8 cellular contexts compared by ENCODE assay signal in the genomic region with DNA sequence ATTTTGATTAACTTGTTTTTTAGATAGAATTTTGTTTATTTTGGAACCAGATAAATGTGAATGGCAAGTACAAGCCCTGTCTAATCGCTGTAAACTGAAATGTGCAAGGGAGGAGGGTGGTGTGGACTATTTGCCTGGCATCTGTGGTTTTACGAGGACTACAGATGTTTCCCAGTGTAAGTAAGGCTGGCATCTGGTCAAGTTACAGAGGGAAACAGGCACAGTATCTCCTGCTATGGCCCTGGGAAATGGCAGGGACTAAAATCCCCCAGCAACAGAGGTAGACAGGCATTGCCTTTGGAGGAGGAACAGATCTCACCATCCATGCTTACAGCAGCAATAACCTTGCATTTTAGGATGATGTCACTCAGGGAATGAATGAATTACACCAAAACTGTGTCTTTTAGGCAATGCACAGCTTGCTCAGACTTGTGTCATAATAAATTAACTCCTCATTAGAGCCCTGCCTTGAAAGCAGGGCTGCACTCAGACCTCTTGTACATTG.
DNase-seq lines count a peak whose midpoint lies in the region; ATAC-seq and TF ChIP-seq lines count a peak whose summit lies in the region.

No MANE protein-coding gene starts in this region.

- H3K4me3 ChIP-seq in HEK293 (ENCODE audit: low read depth, low read length) (no peak overlapping the region), skeletal muscle satellite cell (ENCODE audit: low read length) (no peak overlapping the region)

- TF ChIP-seq CTCF in HEK293 (tag by site-specific recombination; IDR thresholded peaks at IDR 0.05) (no peak), foreskin keratinocyte (conservative IDR thresholded peaks at IDR 0.05) (no peak)

- DNase-seq in foreskin keratinocyte (peak; percentile 41 to 66), OCI-M2 (lab: John Stamatoyannopoulos, UW; ENCODE audit: unreplicated experiment) (no peak), HEK293T (ENCODE audit: extremely low spot score) (no peak)
- DNase-seq in activated naive CD4-positive, alpha-beta T cell (lab: John Stamatoyannopoulos, UW), result no peak
- no peak for DNase-seq in activated effector memory CD4-positive, alpha-beta T cell treated with anti-CD3 and anti-CD28 coated beads, Interleukin-2, amount 50 U/mL, for 16 hours

- H3K27ac ChIP-seq in HEK293 (ENCODE audit: extremely low read depth, low read depth, low read length) (no peak overlapping the region; the same call in 1 of the 2 replicates), foreskin keratinocyte (peak overlapping the region; percentile 32)

- ATAC-seq in foreskin keratinocyte, result no peak

- peaks cover 0 to 7% of the 10 kb centered on the region in 2 experiments; a peak in 1 of 3 replicates for H3K36me3 ChIP-seq in HEK293 (ENCODE audit: control insufficient read depth in 2 of 2, insufficient read depth in 1 of 2, low read length in 2 of 2)
- no peaks in the 10 kb centered on the region for H3K36me3 ChIP-seq in skeletal muscle satellite cell (ENCODE audit: insufficient read depth, low read length)

- POLR2A ChIA-PET in HEK293 (lab: Yijun Ruan, JAX), result no interaction called here
- POLR2A ChIA-PET in HEK293T (lab: Yijun Ruan, JAX), result no interaction called here

- no peaks in the 10 kb centered on the region for H3K9me3 ChIP-seq in HEK293 (ENCODE audit: control insufficient read depth, insufficient read depth, low read depth, low read length)
- no peaks in the 10 kb centered on the region for H3K9me3 ChIP-seq in skeletal muscle satellite cell (replicated peaks; ENCODE audit: low read length)

- peak overlapping the region; percentile 7 for H3K4me2 ChIP-seq in skeletal muscle satellite cell (ENCODE audit: low read length)

- no peaks in the 10 kb centered on the region for H3K27me3 ChIP-seq in foreskin keratinocyte
- H3K27me3 ChIP-seq in skeletal muscle satellite cell (ENCODE audit: control insufficient read depth, insufficient read depth, low read length), result no peaks in the 10 kb centered on the region

- CTCF ChIA-PET in HEK293 (lab: Yijun Ruan, JAX) (interaction anchor here (0.6 to 1.6 kb wide), 2 partner anchors 59 to 102 kb away, joined by 3 to 7 read pairs; no protein-coding TSS in a partner anchor), HEK293T (lab: Yijun Ruan, JAX) (no interaction called here)

- H3K4me1 ChIP-seq in HEK293 (ENCODE audit: control insufficient read depth, insufficient read depth, low read length) (peaks cover 24% of the 10 kb centered on the region), foreskin keratinocyte (peaks cover 11% of the 10 kb centered on the region), skeletal muscle satellite cell (ENCODE audit: control insufficient read depth, insufficient read depth, low read length) (peaks cover 45% of the 10 kb centered on the region)

- peak overlapping the region; percentile 4 for H3K9ac ChIP-seq in skeletal muscle satellite cell (ENCODE audit: low read depth, low read length)

TF ChIP-seq in HEK293, 187 proteins besides CTCF, POLR2A, EP300 and RAD21 (continues in another document):
- TF ChIP-seq ZNF629 (tag by site-specific recombination; IDR thresholded peaks at IDR 0.05) (peak; percentile 55; the same call in 1 of the 2 replicates), ZNF366 (tag by site-specific recombination; conservative IDR thresholded peaks at IDR 0.05) (peak; percentile 43; the same call in 1 of the 2 replicates), ZBTB1 (tag by site-specific recombination; IDR thresholded peaks at IDR 0.05) (no peak), ZNF335 (tag by site-specific recombination; conservative IDR thresholded peaks at IDR 0.05) (peak; percentile 58; the same call in 1 of the 2 replicates)
- TF ChIP-seq, protein P1, sequence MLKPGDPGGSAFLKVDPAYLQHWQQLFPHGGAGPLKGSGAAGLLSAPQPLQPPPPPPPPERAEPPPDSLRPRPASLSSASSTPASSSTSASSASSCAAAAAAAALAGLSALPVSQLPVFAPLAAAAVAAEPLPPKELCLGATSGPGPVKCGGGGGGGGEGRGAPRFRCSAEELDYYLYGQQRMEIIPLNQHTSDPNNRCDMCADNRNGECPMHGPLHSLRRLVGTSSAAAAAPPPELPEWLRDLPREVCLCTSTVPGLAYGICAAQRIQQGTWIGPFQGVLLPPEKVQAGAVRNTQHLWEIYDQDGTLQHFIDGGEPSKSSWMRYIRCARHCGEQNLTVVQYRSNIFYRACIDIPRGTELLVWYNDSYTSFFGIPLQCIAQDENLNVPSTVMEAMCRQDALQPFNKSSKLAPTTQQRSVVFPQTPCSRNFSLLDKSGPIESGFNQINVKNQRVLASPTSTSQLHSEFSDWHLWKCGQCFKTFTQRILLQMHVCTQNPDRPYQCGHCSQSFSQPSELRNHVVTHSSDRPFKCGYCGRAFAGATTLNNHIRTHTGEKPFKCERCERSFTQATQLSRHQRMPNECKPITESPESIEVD (tag by site-specific recombination; IDR thresholded peaks at IDR 0.05), result peak; percentile 29

TF ChIP-seq in PFSK-1, 5 proteins besides CTCF, POLR2A, EP300 and RAD21:
- TF ChIP-seq, protein P2, sequence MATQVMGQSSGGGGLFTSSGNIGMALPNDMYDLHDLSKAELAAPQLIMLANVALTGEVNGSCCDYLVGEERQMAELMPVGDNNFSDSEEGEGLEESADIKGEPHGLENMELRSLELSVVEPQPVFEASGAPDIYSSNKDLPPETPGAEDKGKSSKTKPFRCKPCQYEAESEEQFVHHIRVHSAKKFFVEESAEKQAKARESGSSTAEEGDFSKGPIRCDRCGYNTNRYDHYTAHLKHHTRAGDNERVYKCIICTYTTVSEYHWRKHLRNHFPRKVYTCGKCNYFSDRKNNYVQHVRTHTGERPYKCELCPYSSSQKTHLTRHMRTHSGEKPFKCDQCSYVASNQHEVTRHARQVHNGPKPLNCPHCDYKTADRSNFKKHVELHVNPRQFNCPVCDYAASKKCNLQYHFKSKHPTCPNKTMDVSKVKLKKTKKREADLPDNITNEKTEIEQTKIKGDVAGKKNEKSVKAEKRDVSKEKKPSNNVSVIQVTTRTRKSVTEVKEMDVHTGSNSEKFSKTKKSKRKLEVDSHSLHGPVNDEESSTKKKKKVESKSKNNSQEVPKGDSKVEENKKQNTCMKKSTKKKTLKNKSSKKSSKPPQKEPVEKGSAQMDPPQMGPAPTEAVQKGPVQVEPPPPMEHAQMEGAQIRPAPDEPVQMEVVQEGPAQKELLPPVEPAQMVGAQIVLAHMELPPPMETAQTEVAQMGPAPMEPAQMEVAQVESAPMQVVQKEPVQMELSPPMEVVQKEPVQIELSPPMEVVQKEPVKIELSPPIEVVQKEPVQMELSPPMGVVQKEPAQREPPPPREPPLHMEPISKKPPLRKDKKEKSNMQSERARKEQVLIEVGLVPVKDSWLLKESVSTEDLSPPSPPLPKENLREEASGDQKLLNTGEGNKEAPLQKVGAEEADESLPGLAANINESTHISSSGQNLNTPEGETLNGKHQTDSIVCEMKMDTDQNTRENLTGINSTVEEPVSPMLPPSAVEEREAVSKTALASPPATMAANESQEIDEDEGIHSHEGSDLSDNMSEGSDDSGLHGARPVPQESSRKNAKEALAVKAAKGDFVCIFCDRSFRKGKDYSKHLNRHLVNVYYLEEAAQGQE (IDR thresholded peaks at IDR 0.05; ENCODE audit: insufficient read depth in 1 of 2, low read depth in 2 of 2, low read length in 2 of 2), result no peak
- TF ChIP-seq SIN3A (IDR thresholded peaks at IDR 0.05; ENCODE audit: borderline replicate concordance, insufficient read depth, low read length), result 0 out of 2 replicates have a peak, but pooled peaks have one; percentile 2
TF ChIP-seq in PFSK-1: peak in this region for 1.

TF ChIP-seq in HEK293T, 16 proteins besides CTCF, POLR2A, EP300 and RAD21:
- TF ChIP-seq ELF4 (IDR thresholded peaks at IDR 0.05) (no peak), ZNF384 (IDR thresholded peaks at IDR 0.05) (no peak), FOXA1 (IDR thresholded peaks at IDR 0.05) (no peak), ARNT (IDR thresholded peaks at IDR 0.05) (no peak), SUZ12 (IDR thresholded peaks at IDR 0.05) (no peak), HDGF (IDR thresholded peaks at IDR 0.05; ENCODE audit: borderline replicate concordance) (no peak)

Comparison
In these comparisons a context has a peak if more than half of its experiments do, and no peak if none do; other contexts are left out.
1. DNase-seq: peak in foreskin keratinocyte (2 of 2); none in OCI-M2 (single experiment), activated naive CD4-positive, alpha-beta T cell (0 of 4), activated effector memory CD4-positive, alpha-beta T cell treated with anti-CD3 and anti-CD28 coated beads, Interleukin-2, amount 50 U/mL, for 16 hours (single experiment) and HEK293T (single experiment).